Comparison of ENCODE assay signal across 8 cellular contexts in genomic region chr6:140560671-140561070, GRCh38.
"Had no signal": no experiment of that assay in that cellular context is flagged by ENCODE, and none has a peak within 500 bp of the region (broad histone marks: within the 10 kb centered on the region; RNA-seq: fewer than 3 reads in every experiment).

No MANE protein-coding gene starts in this region.

- H3K9me3 Mint-ChIP-seq: GM23338, H9, HFFc6 had no signal

- H3K9me3 ChIP-seq: HAP-1 had no signal

- DNase-seq: GM23248, GOT3, H7, H9, HCEC 1CT, HFFc6 had no signal

- H3K27ac Mint-ChIP-seq: GM23338, HFFc6 had no signal

- H3K4me1 Mint-ChIP-seq: GM23338, H9 had no signal

- H3K27ac ChIP-seq: GM23248 had no signal

- H3K4me1 ChIP-seq: HAP-1 had no signal

- H3K4me3 ChIP-seq: GM23248, GM23338, HAP-1 had no signal

- H3K9ac ChIP-seq: GM23248 had no signal

- H3K36me3 ChIP-seq: HAP-1 had no signal

- H3K4me2 ChIP-seq: GM23338 had no signal

- H2AFZ ChIP-seq: GM23338 had no signal

- H3K4me3 Mint-ChIP-seq: GM23338, H9, HFFc6 had no signal
